ENCODE assay signal across 33 cellular contexts in genomic region chr16:66944054-66944441, GRCh38. TPM values are rescaled to one million over a fixed set of nuclear protein-coding genes. Genes with fewer than 3 reads are reported as not detected.
"Had no signal": no experiment of that assay in that cellular context is flagged by ENCODE, and none has a peak within 500 bp of the region (broad histone marks: within the 10 kb centered on the region; RNA-seq: fewer than 3 reads in every experiment).

No MANE protein-coding gene starts in this region.

- H3K27me3 ChIP-seq: adrenal gland had no signal

- H3K9me2 ChIP-seq: SK-N-SH had no signal

- DNase-seq: activated CD4-positive, alpha-beta T cell treated with anti-CD3 and anti-CD28 coated beads, Interleukin-2, amount 10 ng/mL, durations not matched to agents 24 days and 14 days; activated CD4-positive, alpha-beta T cell treated with anti-CD3 and anti-CD28 coated beads, Interleukin-2, amount 50 U/mL, for 48 hours; activated CD4-positive, CD25-positive, alpha-beta regulatory T cell; activated CD8-positive, alpha-beta T cell treated with anti-CD3 and anti-CD28 coated beads, Interleukin-2, amount 10 ng/mL, durations not matched to agents 7 days and 5 days; activated gamma-delta T cell; activated naive CD4-positive, alpha-beta T cell treated with Interleukin-2 at 50 U/mL for 16 hours; activated T-cell treated with anti-CD3 and anti-CD28 coated beads, Interleukin-2, amount 50 U/mL, for 24 hours; adrenal gland; body of pancreas; caudate nucleus; cerebellar nuclear complex; NCI-H1092 treated with DMSO at 0.1 percent for 48 hours; NCI-H1417; NCI-H187 treated with DMSO at 0.1 percent for 48 hours; NCI-H2081; NCI-H2171 treated with DMSO at 0.1 percent for 48 hours; NCI-H2227 treated with DMSO at 0.1 percent for 48 hours; NCI-H446; NCI-H510A treated with DMSO at 0.1 percent for 48 hours; NCI-H69; SHP77 treated with DMSO at 0.1 percent for 48 hours; SK-N-SH had no signal

- H3K4me3 Mint-ChIP-seq: activated CD4-positive, alpha-beta T cell treated with anti-CD3 and anti-CD28 coated beads, Interleukin-2, amount 10 ng/mL, durations not matched to agents 24 days and 14 days; activated CD8-positive, alpha-beta T cell treated with anti-CD3 and anti-CD28 coated beads, Interleukin-2, amount 10 ng/mL, durations not matched to agents 7 days and 5 days; activated T-cell treated with anti-CD3 and anti-CD28 coated beads, Interleukin-2, amount 50 U/mL, for 24 hours; T-helper 1 cell treated with Interleukin-12 subunit alpha and Interleukin-12 subunit beta and Interleukin-4 antibody, amounts not matched to agents 30 μg/mL and 1 μg/mL, for 36 hours had no signal

- FAIRE-seq: astrocyte had no signal

- H3K4me1 ChIP-seq: breast epithelium had no signal

- H3K27ac Mint-ChIP-seq: activated CD4-positive, alpha-beta T cell treated with anti-CD3 and anti-CD28 coated beads, Interleukin-2, amount 10 ng/mL, durations not matched to agents 24 days and 14 days; activated CD8-positive, alpha-beta T cell treated with anti-CD3 and anti-CD28 coated beads, Interleukin-2, amount 10 ng/mL, durations not matched to agents 7 days and 5 days; activated T-cell treated with anti-CD3 and anti-CD28 coated beads, Interleukin-2, amount 50 U/mL, for 24 hours; activated T-helper 2 cell treated with anti-CD3 and anti-CD28 coated beads, Interferon-gamma antibody, Interleukin-2, Interleukin-4, amounts not matched to agents 10 μg/mL and 5 μg/mL and 100 μg/mL, durations not matched to agents 14 hours and 24 hours and 36 hours; T-helper 1 cell treated with Interleukin-12 subunit alpha and Interleukin-12 subunit beta and Interleukin-4 antibody, amounts not matched to agents 30 μg/mL and 1 μg/mL, for 36 hours had no signal

- H3K4me3 ChIP-seq: adrenal gland, body of pancreas, breast epithelium, SJSA1 had no signal

- H3K9me3 ChIP-seq: adrenal gland, body of pancreas, breast epithelium, SJSA1, SK-N-SH had no signal

- H3K27ac ChIP-seq: adrenal gland, body of pancreas, breast epithelium, KMS-11, SJSA1, VCaP had no signal

- ATAC-seq: activated CD8-positive, alpha-beta T cell treated with anti-CD3 and anti-CD28 coated beads, Interleukin-2, amount 10 ng/mL, durations not matched to agents 7 days and 5 days; activated naive CD4-positive, alpha-beta T cell treated with anti-CD3 and anti-CD28 coated beads, Interleukin-2, amount 50 U/mL, for 72 hours; body of pancreas; Panc1 had no signal

- H3K4me2 ChIP-seq: KMS-11, SK-N-SH had no signal

- H3K9ac ChIP-seq: KMS-11, SK-N-SH had no signal

- H3K9me3 Mint-ChIP-seq: activated CD4-positive, alpha-beta T cell treated with anti-CD3 and anti-CD28 coated beads, Interleukin-2, amount 10 ng/mL, durations not matched to agents 24 days and 14 days; activated naive CD4-positive, alpha-beta T cell treated with anti-CD3 and anti-CD28 coated beads, Interleukin-2, amount 50 U/mL, for 72 hours; activated T-cell treated with anti-CD3 and anti-CD28 coated beads, Interleukin-2, amount 50 U/mL, for 24 hours; activated T-helper 2 cell treated with anti-CD3 and anti-CD28 coated beads, Interferon-gamma antibody, Interleukin-2, Interleukin-4, amounts not matched to agents 10 μg/mL and 5 μg/mL and 100 μg/mL, durations not matched to agents 14 hours and 24 hours and 36 hours; T-helper 1 cell treated with Interleukin-12 subunit alpha and Interleukin-12 subunit beta and Interleukin-4 antibody, amounts not matched to agents 30 μg/mL and 1 μg/mL, for 36 hours had no signal

RNA-seq across cellular contexts. Expression of gene CES3, which starts 17.0 kb away (rescaled TPM):
- total RNA-seq: RPMI7951, SJSA1 had no signal

RNA-seq across cellular contexts. Expression of gene CDH16, which starts 25.4 kb away (rescaled TPM):
- total RNA-seq: activated CD4-positive, alpha-beta T cell treated with anti-CD3 and anti-CD28 coated beads, Interleukin-2, amount 10 ng/mL, durations not matched to agents 24 days and 14 days; activated CD8-positive, alpha-beta T cell treated with anti-CD3 and anti-CD28 coated beads, Interleukin-2, amount 10 ng/mL, durations not matched to agents 7 days and 5 days; activated naive CD4-positive, alpha-beta T cell treated with anti-CD3 and anti-CD28 coated beads, Interleukin-2, amount 50 U/mL, for 72 hours; activated T-helper 2 cell treated with anti-CD3 and anti-CD28 coated beads, Interferon-gamma antibody, Interleukin-2, Interleukin-4, amounts not matched to agents 10 μg/mL and 5 μg/mL and 100 μg/mL, durations not matched to agents 14 hours and 24 hours and 36 hours; astrocyte; body of pancreas; breast epithelium; LHCN-M2; RPMI7951; SJSA1 had no signal
- polyA plus RNA-seq: adrenal gland, SK-N-SH had no signal
